8 cellular contexts compared by ENCODE assay signal in the genomic region with DNA sequence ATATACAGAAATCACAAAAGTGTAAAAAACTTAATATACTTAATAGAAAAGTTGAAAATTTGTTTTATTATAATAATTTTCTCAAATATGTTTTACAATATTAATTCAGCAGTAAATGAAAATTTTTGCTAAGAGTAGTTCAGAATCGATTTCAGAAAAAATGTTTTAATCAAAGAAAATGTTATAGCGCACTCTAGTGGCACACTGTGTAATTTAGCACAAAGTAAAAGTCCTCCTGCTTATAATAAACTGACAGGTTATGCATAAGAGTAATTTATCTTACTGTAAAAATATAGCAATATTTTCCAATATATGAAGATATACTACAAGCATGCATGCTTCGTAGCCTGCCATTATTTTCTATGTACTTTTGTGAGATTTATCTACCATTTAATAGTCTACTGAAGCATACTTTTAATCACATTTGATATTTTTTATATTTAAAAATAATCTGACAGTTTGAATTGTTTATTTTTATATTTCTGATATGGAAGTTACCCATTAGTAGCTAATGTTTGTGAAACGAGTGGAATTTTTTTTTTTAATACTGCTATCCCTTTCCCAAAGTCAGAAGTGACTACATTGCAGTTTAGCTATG.
DNase-seq lines count a peak whose midpoint lies in the region; ATAC-seq and TF ChIP-seq lines count a peak whose summit lies in the region.

No MANE protein-coding gene starts in this region.

- H3K9me3 ChIP-seq in adipocyte (ENCODE audit: control insufficient read depth, low read length): no peaks in the 10 kb centered on the region
- no peaks in the 10 kb centered on the region for H3K9me3 ChIP-seq in lower lobe of right lung

- no peak overlapping the region for H3K4me3 Mint-ChIP-seq in HFFc6

- no peak for ATAC-seq in lower lobe of right lung

- H3K4me3 ChIP-seq in adipocyte (ENCODE audit: low read length) (no peak overlapping the region), lower lobe of right lung (no peak overlapping the region)

- no peaks in the 10 kb centered on the region for H3K4me1 ChIP-seq in adipocyte (ENCODE audit: control insufficient read depth, insufficient read depth, low read length)
- no peaks in the 10 kb centered on the region for H3K4me1 ChIP-seq in lower lobe of right lung

- H3K27me3 Mint-ChIP-seq in HFFc6 (ENCODE audit: insufficient read depth): no peaks in the 10 kb centered on the region

- H3K36me3 Mint-ChIP-seq in HFFc6 (ENCODE audit: low read depth): no peaks in the 10 kb centered on the region

- H3K4me1 Mint-ChIP-seq in HFFc6 (ENCODE audit: low read depth): no peaks in the 10 kb centered on the region

- peak; percentile 2 for DNase-seq in DMS114 treated with DMSO at 0.1 percent for 48 hours (lab: John Stamatoyannopoulos, UW; ENCODE audit: unreplicated experiment)
- no peak for DNase-seq in HFFc6
- peak; percentile 58 for DNase-seq in adipocyte (ENCODE audit: low read depth)
- no peak for DNase-seq in lower lobe of right lung
- no peak for DNase-seq in OCI-M2 (lab: John Stamatoyannopoulos, UW; ENCODE audit: unreplicated experiment)
- DNase-seq in cortex of kidney (lab: John Stamatoyannopoulos, UW): no peak
- no peak for DNase-seq in NCI-H774 (lab: John Stamatoyannopoulos, UW)
- DNase-seq in effector CD4-positive, alpha-beta T cell: no peak

- no peaks in the 10 kb centered on the region for H3K9me3 Mint-ChIP-seq in HFFc6

- H3K27me3 ChIP-seq in adipocyte (replicated peaks; ENCODE audit: control insufficient read depth, insufficient read depth, low read length): no peaks in the 10 kb centered on the region
- H3K27me3 ChIP-seq in lower lobe of right lung (ENCODE audit: low read depth): no peaks in the 10 kb centered on the region

- no peak overlapping the region for H3K9ac ChIP-seq in adipocyte (ENCODE audit: low read length)

- TF ChIP-seq CTCF in HFFc6 (IDR thresholded peaks at IDR 0.05): peak; percentile 75
- TF ChIP-seq CTCF in lower lobe of right lung (IDR thresholded peaks at IDR 0.05): peak; percentile 44

- H3K36me3 ChIP-seq in adipocyte (ENCODE audit: control insufficient read depth, insufficient read depth, low read length, severe bottlenecking): no peaks in the 10 kb centered on the region
- H3K36me3 ChIP-seq in lower lobe of right lung: no peaks in the 10 kb centered on the region

- intact Hi-C loops in lower lobe of right lung (cut with DNase I): no loop called here

- no peak overlapping the region for H3K27ac Mint-ChIP-seq in HFFc6

- H3K27ac ChIP-seq in lower lobe of right lung: no peak overlapping the region

Comparison
In these comparisons a context has a peak if more than half of its experiments do, and no peak if none do; other contexts are left out.
1. DNase-seq: peak in DMS114 treated with DMSO at 0.1 percent for 48 hours (single experiment) and adipocyte (single experiment); none in HFFc6 (single experiment), lower lobe of right lung (single experiment), OCI-M2 (single experiment), cortex of kidney (single experiment), NCI-H774 (single experiment) and effector CD4-positive, alpha-beta T cell (single experiment).